ENCODE assay signal across 24 cellular contexts in genomic region chr4:124173892-124174291, GRCh38.
"Had no signal": no experiment of that assay in that cellular context is flagged by ENCODE, and none has a peak within 500 bp of the region (broad histone marks: within the 10 kb centered on the region; RNA-seq: fewer than 3 reads in every experiment).

No MANE protein-coding gene starts in this region.

- H3K27ac ChIP-seq: body of pancreas, cardiac muscle cell, heart right ventricle, ovary, prostate gland, thyroid gland, upper lobe of right lung had no signal

- H3K4me1 Mint-ChIP-seq: activated naive CD8-positive, alpha-beta T cell treated with anti-CD3 and anti-CD28 coated beads, Interleukin-2, amount 50 U/mL, for 24 hours had no signal

- H3K36me3 ChIP-seq: cardiac muscle cell, heart right ventricle, ovary, prostate gland, thyroid gland, upper lobe of right lung had no signal

- H3K4me3 ChIP-seq: body of pancreas, cardiac muscle cell, heart right ventricle, ovary, prostate gland, thyroid gland, upper lobe of right lung had no signal

- H3K27ac Mint-ChIP-seq: activated CD4-positive, alpha-beta memory T cell treated with anti-CD3 and anti-CD28 coated beads for 36 hours; activated naive CD8-positive, alpha-beta T cell treated with anti-CD3 and anti-CD28 coated beads, Interleukin-2, amount 50 U/mL, for 24 hours; natural killer cell treated with Interleukin-12 subunit alpha and Interleukin-12 subunit beta and Interleukin-15 and Interleukin-18, amount 100 ng/mL, for 72 hours had no signal

- H3K27me3 ChIP-seq: body of pancreas, cardiac muscle cell, heart right ventricle, ovary, thyroid gland, upper lobe of right lung had no signal

- H3K4me1 ChIP-seq: body of pancreas, heart right ventricle, prostate gland, thyroid gland, upper lobe of right lung had no signal

- H3K9me3 ChIP-seq: body of pancreas, ovary, prostate gland, thyroid gland had no signal

- H3K27me3 Mint-ChIP-seq: activated CD4-positive, alpha-beta memory T cell treated with anti-CD3 and anti-CD28 coated beads for 36 hours; activated naive CD8-positive, alpha-beta T cell treated with anti-CD3 and anti-CD28 coated beads, Interleukin-2, amount 50 U/mL, for 24 hours; natural killer cell treated with Interleukin-12 subunit alpha and Interleukin-12 subunit beta and Interleukin-15 and Interleukin-18, amount 100 ng/mL, for 72 hours had no signal

- DNase-seq: activated CD4-positive, alpha-beta memory T cell treated with anti-CD3 and anti-CD28 coated beads for 36 hours; activated CD4-positive, alpha-beta T cell treated with anti-CD3 and anti-CD28 coated beads for 48 hours; activated gamma-delta T cell; activated naive CD4-positive, alpha-beta T cell treated with anti-CD3 and anti-CD28 coated beads, Interleukin-2, amount 50 U/mL, for 16 hours; activated naive CD8-positive, alpha-beta T cell treated with anti-CD3 and anti-CD28 coated beads, Interleukin-2, amount 50 U/mL, for 24 hours; activated T-cell treated with anti-CD3 and anti-CD28 coated beads for 4 hours; anterior cingulate cortex; body of pancreas; cortex of kidney; erythroblast; heart right ventricle; islet precursor cell; left cardiac atrium; midbrain; ovary; stimulated activated CD4-positive, alpha-beta T cell treated with anti-CD3 and anti-CD28 coated beads, Interleukin-4, amount 100 ng/mL, for 4 hours; stimulated activated naive CD8-positive, alpha-beta T cell treated with anti-CD3 and anti-CD28 coated beads, Interleukin-15, Interleukin-2, amounts not matched to agents 100 U/mL and 50 U/mL, for 24 hours; substantia nigra; T1000; thyroid gland; upper lobe of right lung had no signal

- ATAC-seq: activated naive CD8-positive, alpha-beta T cell treated with anti-CD3 and anti-CD28 coated beads, Interleukin-2, amount 50 U/mL, for 24 hours; body of pancreas; heart right ventricle; natural killer cell treated with Interleukin-12 subunit alpha and Interleukin-12 subunit beta and Interleukin-15 and Interleukin-18, amount 100 ng/mL, for 72 hours; stimulated activated naive CD8-positive, alpha-beta T cell treated with anti-CD3 and anti-CD28 coated beads, Interleukin-15, Interleukin-2, amounts not matched to agents 100 U/mL and 50 U/mL, for 24 hours; upper lobe of right lung had no signal

- H3K4me3 Mint-ChIP-seq: activated CD4-positive, alpha-beta memory T cell treated with anti-CD3 and anti-CD28 coated beads for 36 hours; activated naive CD8-positive, alpha-beta T cell treated with anti-CD3 and anti-CD28 coated beads, Interleukin-2, amount 50 U/mL, for 24 hours; natural killer cell treated with Interleukin-12 subunit alpha and Interleukin-12 subunit beta and Interleukin-15 and Interleukin-18, amount 100 ng/mL, for 72 hours had no signal

- H3K36me3 Mint-ChIP-seq: activated CD4-positive, alpha-beta memory T cell treated with anti-CD3 and anti-CD28 coated beads for 36 hours; natural killer cell treated with Interleukin-12 subunit alpha and Interleukin-12 subunit beta and Interleukin-15 and Interleukin-18, amount 100 ng/mL, for 72 hours had no signal
